ENCODE assay signal across 18 cellular contexts in the genomic region with DNA sequence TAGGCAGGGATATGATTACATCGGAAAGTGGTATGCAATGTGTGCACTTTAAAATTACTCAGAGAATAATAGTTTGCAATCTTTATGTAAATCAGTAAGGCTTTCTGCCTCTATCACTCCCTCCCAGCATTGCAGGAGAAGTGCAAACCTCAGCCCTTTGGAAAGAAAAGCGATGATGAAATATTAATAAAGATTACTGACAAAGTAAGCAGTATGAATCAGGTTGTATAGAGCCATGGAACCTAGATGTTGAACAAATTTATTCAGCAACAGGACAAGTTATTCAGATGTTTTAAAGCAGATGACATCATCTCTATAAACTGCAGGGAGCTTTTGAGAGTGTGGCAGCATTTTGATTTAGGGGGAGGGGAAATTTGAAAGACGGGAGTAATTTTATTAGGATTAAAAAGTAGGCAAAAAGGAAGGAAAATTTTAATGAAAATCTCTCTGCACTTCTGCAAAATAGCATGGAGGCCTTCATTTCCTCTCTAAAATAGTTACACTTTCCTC.
"Had no signal": no experiment of that assay in that cellular context is flagged by ENCODE, and none has a peak within 500 bp of the region (broad histone marks: within the 10 kb centered on the region; RNA-seq: fewer than 3 reads in every experiment).

No MANE protein-coding gene starts in this region.

- H3K4me3 ChIP-seq: body of pancreas, gastrocnemius medialis, lower lobe of right lung, upper lobe of right lung had no signal

- H3K4me3 Mint-ChIP-seq: activated CD4-positive, alpha-beta memory T cell treated with anti-CD3 and anti-CD28 coated beads for 36 hours; activated naive CD8-positive, alpha-beta T cell; activated T-helper 1 cell treated with anti-CD3 and anti-CD28 coated beads, Interleukin-12 subunit alpha, Interleukin-12 subunit beta, Interleukin-2, Interleukin-4 antibody, amounts not matched to agents 30 ng/mL and 10 ng/mL and 1 ng/mL, durations not matched to agents 14 hours and 24 hours and 36 hours; nephron; stimulated activated naive B cell treated with anti-CD40 and anti-IgM and Interleukin-4, amounts not matched to agents 10 μg/mL and 1 μg/mL and 100 μg/mL, for 72 hours; T-helper 2 cell treated with Interferon-gamma antibody and Interleukin-4, amounts not matched to agents 5 μg/mL and 100 μg/mL, for 36 hours had no signal

- ATAC-seq: body of pancreas; gastrocnemius medialis; lower lobe of right lung; stimulated activated naive B cell treated with anti-CD40 and anti-IgM and Interleukin-4, amounts not matched to agents 10 μg/mL and 1 μg/mL and 100 μg/mL, for 72 hours; upper lobe of right lung had no signal

- H3K27me3 ChIP-seq: body of pancreas, gastrocnemius medialis, upper lobe of right lung had no signal

- H3K27me3 Mint-ChIP-seq: activated CD4-positive, alpha-beta memory T cell treated with anti-CD3 and anti-CD28 coated beads for 36 hours; activated naive CD8-positive, alpha-beta T cell; stimulated activated naive B cell treated with anti-CD40 and anti-IgM and Interleukin-4, amounts not matched to agents 10 μg/mL and 1 μg/mL and 100 μg/mL, for 72 hours had no signal

- DNase-seq: activated CD4-positive, alpha-beta memory T cell treated with anti-CD3 and anti-CD28 coated beads for 36 hours; activated CD4-positive, alpha-beta T cell treated with anti-CD3 and anti-CD28 coated beads for 4 hours; activated gamma-delta T cell treated with Interleukin-2 at 50 U/mL for 16 hours; activated T-cell treated with anti-CD3 and anti-CD28 coated beads for 4 hours; amygdala; body of pancreas; central memory CD4-positive, alpha-beta T cell; erythroblast; gastrocnemius medialis; head of caudate nucleus; lower lobe of right lung; midbrain; stimulated activated naive B cell treated with anti-CD40 and anti-IgM and Interleukin-4, amounts not matched to agents 10 μg/mL and 1 μg/mL and 100 μg/mL, for 72 hours; upper lobe of right lung had no signal

- H3K36me3 Mint-ChIP-seq: activated CD4-positive, alpha-beta memory T cell treated with anti-CD3 and anti-CD28 coated beads for 36 hours; activated naive CD8-positive, alpha-beta T cell; stimulated activated naive B cell treated with anti-CD40 and anti-IgM and Interleukin-4, amounts not matched to agents 10 μg/mL and 1 μg/mL and 100 μg/mL, for 72 hours had no signal

- H3K9me3 ChIP-seq: body of pancreas, gastrocnemius medialis, lower lobe of right lung, upper lobe of right lung had no signal

- H3K27ac ChIP-seq: body of pancreas, gastrocnemius medialis, lower lobe of right lung, upper lobe of right lung had no signal

- H3K36me3 ChIP-seq: gastrocnemius medialis, lower lobe of right lung, upper lobe of right lung had no signal

- H3K4me1 Mint-ChIP-seq: nephron; stimulated activated naive B cell treated with anti-CD40 and anti-IgM and Interleukin-4, amounts not matched to agents 10 μg/mL and 1 μg/mL and 100 μg/mL, for 72 hours had no signal

- H3K27ac Mint-ChIP-seq: activated CD4-positive, alpha-beta memory T cell treated with anti-CD3 and anti-CD28 coated beads for 36 hours; activated naive CD8-positive, alpha-beta T cell; activated T-helper 1 cell treated with anti-CD3 and anti-CD28 coated beads, Interleukin-12 subunit alpha, Interleukin-12 subunit beta, Interleukin-2, Interleukin-4 antibody, amounts not matched to agents 30 ng/mL and 10 ng/mL and 1 ng/mL, durations not matched to agents 14 hours and 24 hours and 36 hours; nephron; stimulated activated naive B cell treated with anti-CD40 and anti-IgM and Interleukin-4, amounts not matched to agents 10 μg/mL and 1 μg/mL and 100 μg/mL, for 72 hours; T-helper 2 cell treated with Interferon-gamma antibody and Interleukin-4, amounts not matched to agents 5 μg/mL and 100 μg/mL, for 36 hours had no signal

- H3K4me1 ChIP-seq: body of pancreas, gastrocnemius medialis, lower lobe of right lung, upper lobe of right lung had no signal

- H3K9me3 Mint-ChIP-seq: activated T-helper 1 cell treated with anti-CD3 and anti-CD28 coated beads, Interleukin-12 subunit alpha, Interleukin-12 subunit beta, Interleukin-2, Interleukin-4 antibody, amounts not matched to agents 30 ng/mL and 10 ng/mL and 1 ng/mL, durations not matched to agents 14 hours and 24 hours and 36 hours; T-helper 2 cell treated with Interferon-gamma antibody and Interleukin-4, amounts not matched to agents 5 μg/mL and 100 μg/mL, for 36 hours had no signal
